Comparison of ENCODE assay signal across 1 cellular context in the genomic region with DNA sequence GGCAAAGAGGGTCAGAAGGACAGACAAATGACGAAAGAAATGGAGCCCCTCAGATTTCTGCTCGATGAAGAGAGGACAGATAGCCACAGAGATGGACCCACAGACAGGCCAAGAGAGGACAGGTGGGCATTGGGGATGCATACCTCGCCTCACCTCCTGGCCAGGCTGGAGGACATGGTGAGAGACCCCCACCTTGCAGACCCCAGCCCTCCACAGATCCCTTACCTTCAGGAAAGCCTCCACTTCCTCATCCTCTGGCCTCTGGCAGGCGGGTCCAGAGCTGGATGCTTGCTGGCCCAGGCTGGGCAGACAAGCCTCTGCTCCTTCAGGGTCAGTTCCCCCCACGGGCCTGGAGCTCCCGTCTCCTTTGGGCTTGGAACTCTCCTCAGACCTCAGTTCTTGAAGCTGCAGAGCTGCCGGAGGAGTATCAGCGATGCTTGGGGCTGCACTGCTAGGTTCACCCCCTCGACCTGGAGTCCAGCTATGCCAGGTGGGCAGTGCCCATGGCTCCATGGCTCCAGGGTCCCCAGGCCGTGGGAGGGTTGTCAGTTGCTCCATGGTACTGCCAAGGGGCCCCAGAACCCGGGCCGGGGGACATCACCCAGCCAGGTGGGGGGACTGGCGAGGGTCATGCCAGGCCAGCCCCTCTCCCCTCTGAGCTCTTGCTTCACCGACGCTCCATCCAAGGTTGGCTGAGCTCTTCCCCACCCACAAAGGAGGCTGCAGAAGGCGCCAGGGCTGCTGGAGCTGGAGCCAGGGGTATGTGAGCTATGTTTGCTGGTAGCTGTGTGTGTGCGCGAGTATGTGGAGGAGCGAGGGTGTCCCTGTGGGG.
TF ChIP-seq lines count a peak whose summit lies in the region.

No MANE protein-coding gene starts in this region.

TF ChIP-seq in K562, 482 proteins besides CTCF, POLR2A, EP300 and RAD21 (continued from another document):
- TF ChIP-seq, protein P1, sequence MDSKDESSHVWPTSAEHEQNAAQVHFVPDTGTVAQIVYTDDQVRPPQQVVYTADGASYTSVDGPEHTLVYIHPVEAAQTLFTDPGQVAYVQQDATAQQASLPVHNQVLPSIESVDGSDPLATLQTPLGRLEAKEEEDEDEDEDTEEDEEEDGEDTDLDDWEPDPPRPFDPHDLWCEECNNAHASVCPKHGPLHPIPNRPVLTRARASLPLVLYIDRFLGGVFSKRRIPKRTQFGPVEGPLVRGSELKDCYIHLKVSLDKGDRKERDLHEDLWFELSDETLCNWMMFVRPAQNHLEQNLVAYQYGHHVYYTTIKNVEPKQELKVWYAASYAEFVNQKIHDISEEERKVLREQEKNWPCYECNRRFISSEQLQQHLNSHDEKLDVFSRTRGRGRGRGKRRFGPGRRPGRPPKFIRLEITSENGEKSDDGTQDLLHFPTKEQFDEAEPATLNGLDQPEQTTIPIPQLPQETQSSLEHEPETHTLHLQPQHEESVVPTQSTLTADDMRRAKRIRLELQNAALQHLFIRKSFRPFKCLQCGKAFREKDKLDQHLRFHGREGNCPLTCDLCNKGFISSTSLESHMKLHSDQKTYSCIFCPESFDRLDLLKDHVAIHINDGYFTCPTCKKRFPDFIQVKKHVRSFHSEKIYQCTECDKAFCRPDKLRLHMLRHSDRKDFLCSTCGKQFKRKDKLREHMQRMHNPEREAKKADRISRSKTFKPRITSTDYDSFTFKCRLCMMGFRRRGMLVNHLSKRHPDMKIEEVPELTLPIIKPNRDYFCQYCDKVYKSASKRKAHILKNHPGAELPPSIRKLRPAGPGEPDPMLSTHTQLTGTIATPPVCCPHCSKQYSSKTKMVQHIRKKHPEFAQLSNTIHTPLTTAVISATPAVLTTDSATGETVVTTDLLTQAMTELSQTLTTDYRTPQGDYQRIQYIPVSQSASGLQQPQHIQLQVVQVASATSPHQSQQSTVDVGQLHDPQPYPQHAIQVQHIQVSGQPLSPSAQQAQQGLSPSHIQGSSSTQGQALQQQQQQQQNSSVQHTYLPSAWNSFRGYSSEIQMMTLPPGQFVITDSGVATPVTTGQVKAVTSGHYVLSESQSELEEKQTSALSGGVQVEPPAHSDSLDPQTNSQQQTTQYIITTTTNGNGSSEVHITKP (IDR thresholded peaks at IDR 0.05; ENCODE audit: partially characterized antibody) = no peak
- TF ChIP-seq ZBTB17 (CRISPR knock-in tag; IDR thresholded peaks at IDR 0.05) (no peak), MTA3 (IDR thresholded peaks at IDR 0.05; ENCODE audit: borderline replicate concordance) (no peak), PPARD (CRISPR knock-in tag; IDR thresholded peaks at IDR 0.05) (no peak), MYC (IDR thresholded peaks at IDR 0.05; ENCODE audit: low read depth, low read length) (no peak), MYC (CRISPR knock-in tag; IDR thresholded peaks at IDR 0.05; ENCODE audit: borderline replicate concordance, low read depth) (no peak), ZNF707 (CRISPR knock-in tag; conservative IDR thresholded peaks at IDR 0.05) (no peak), PTRF (tag; IDR thresholded peaks at IDR 0.05) (no peak), NFYB (IDR thresholded peaks at IDR 0.05; ENCODE audit: extremely low read depth, insufficient read length) (no peak), RFX1 (IDR thresholded peaks at IDR 0.05) (no peak), MYBL2 (IDR thresholded peaks at IDR 0.05; ENCODE audit: low read depth) (no peak), MYBL2 (CRISPR knock-in tag; IDR thresholded peaks at IDR 0.05; ENCODE audit: borderline replicate concordance) (no peak), CBX2 (IDR thresholded peaks at IDR 0.05; ENCODE audit: insufficient read depth, low read length, poor library complexity, severe bottlenecking) (no peak), FOXA1 (IDR thresholded peaks at IDR 0.05; ENCODE audit: borderline replicate concordance) (no peak), BMI1 (IDR thresholded peaks at IDR 0.05; ENCODE audit: low read length) (no peak), ZNF140 (CRISPR knock-in tag; IDR thresholded peaks at IDR 0.05) (no peak), ZKSCAN8 (CRISPR knock-in tag; IDR thresholded peaks at IDR 0.05) (no peak), SLC30A9 (CRISPR knock-in tag; IDR thresholded peaks at IDR 0.05) (no peak), CBX3 (IDR thresholded peaks at IDR 0.05; ENCODE audit: borderline replicate concordance in 1 of 2, low read length in 2 of 2) (0 out of 3 replicates have a peak, but pooled peaks of 1 of the 2 experiments have one; percentile 1), NR2C1 (IDR thresholded peaks at IDR 0.05) (no peak), NR2C1 (tag; IDR thresholded peaks at IDR 0.05) (no peak), TEAD1 (CRISPR knock-in tag; IDR thresholded peaks at IDR 0.05) (0 out of 4 replicates have a peak, but pooled peaks of 1 of the 2 experiments have one; percentile 52), HMG20B (CRISPR knock-in tag; IDR thresholded peaks at IDR 0.05) (no peak), SP1 (CRISPR knock-in tag; IDR thresholded peaks at IDR 0.05) (peak; percentile 87), TEAD4 (IDR thresholded peaks at IDR 0.05; ENCODE audit: low read length) (no peak), TEAD4 (CRISPR knock-in tag; IDR thresholded peaks at IDR 0.05; ENCODE audit: borderline replicate concordance) (no peak), EZH2 (IDR thresholded peaks at IDR 0.05; ENCODE audit: borderline replicate concordance, low read depth, low read length) (no peak), LARP7 (IDR thresholded peaks at IDR 0.05) (no peak), HDAC1 (IDR thresholded peaks at IDR 0.05) (no peak), ZNF263 (CRISPR knock-in tag; IDR thresholded peaks at IDR 0.05; ENCODE audit: borderline replicate concordance) (no peak), CEBPB (tag; IDR thresholded peaks at IDR 0.05) (no peak)
- TF ChIP-seq, protein P2, sequence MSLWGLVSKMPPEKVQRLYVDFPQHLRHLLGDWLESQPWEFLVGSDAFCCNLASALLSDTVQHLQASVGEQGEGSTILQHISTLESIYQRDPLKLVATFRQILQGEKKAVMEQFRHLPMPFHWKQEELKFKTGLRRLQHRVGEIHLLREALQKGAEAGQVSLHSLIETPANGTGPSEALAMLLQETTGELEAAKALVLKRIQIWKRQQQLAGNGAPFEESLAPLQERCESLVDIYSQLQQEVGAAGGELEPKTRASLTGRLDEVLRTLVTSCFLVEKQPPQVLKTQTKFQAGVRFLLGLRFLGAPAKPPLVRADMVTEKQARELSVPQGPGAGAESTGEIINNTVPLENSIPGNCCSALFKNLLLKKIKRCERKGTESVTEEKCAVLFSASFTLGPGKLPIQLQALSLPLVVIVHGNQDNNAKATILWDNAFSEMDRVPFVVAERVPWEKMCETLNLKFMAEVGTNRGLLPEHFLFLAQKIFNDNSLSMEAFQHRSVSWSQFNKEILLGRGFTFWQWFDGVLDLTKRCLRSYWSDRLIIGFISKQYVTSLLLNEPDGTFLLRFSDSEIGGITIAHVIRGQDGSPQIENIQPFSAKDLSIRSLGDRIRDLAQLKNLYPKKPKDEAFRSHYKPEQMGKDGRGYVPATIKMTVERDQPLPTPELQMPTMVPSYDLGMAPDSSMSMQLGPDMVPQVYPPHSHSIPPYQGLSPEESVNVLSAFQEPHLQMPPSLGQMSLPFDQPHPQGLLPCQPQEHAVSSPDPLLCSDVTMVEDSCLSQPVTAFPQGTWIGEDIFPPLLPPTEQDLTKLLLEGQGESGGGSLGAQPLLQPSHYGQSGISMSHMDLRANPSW (CRISPR knock-in tag; IDR thresholded peaks at IDR 0.05) = no peak; the same call in 1 of the 2 replicates
- TF ChIP-seq, protein P3, sequence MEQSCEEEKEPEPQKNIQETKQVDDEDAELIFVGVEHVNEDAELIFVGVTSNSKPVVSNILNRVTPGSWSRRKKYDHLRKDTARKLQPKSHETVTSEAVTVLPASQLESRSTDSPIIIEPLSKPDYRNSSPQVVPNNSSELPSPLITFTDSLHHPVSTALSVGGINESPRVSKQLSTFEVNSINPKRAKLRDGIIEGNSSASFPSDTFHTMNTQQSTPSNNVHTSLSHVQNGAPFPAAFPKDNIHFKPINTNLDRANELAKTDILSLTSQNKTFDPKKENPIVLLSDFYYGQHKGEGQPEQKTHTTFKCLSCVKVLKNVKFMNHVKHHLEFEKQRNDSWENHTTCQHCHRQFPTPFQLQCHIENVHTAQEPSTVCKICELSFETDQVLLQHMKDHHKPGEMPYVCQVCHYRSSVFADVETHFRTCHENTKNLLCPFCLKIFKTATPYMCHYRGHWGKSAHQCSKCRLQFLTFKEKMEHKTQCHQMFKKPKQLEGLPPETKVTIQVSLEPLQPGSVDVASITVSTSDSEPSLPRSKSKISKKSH (CRISPR knock-in tag; IDR thresholded peaks at IDR 0.05) = no peak
- TF ChIP-seq, protein P4, sequence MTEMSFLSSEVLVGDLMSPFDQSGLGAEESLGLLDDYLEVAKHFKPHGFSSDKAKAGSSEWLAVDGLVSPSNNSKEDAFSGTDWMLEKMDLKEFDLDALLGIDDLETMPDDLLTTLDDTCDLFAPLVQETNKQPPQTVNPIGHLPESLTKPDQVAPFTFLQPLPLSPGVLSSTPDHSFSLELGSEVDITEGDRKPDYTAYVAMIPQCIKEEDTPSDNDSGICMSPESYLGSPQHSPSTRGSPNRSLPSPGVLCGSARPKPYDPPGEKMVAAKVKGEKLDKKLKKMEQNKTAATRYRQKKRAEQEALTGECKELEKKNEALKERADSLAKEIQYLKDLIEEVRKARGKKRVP (CRISPR knock-in tag; IDR thresholded peaks at IDR 0.05) = 0 out of 2 replicates have a peak, but pooled peaks have one; percentile 15
- TF ChIP-seq, protein P5, sequence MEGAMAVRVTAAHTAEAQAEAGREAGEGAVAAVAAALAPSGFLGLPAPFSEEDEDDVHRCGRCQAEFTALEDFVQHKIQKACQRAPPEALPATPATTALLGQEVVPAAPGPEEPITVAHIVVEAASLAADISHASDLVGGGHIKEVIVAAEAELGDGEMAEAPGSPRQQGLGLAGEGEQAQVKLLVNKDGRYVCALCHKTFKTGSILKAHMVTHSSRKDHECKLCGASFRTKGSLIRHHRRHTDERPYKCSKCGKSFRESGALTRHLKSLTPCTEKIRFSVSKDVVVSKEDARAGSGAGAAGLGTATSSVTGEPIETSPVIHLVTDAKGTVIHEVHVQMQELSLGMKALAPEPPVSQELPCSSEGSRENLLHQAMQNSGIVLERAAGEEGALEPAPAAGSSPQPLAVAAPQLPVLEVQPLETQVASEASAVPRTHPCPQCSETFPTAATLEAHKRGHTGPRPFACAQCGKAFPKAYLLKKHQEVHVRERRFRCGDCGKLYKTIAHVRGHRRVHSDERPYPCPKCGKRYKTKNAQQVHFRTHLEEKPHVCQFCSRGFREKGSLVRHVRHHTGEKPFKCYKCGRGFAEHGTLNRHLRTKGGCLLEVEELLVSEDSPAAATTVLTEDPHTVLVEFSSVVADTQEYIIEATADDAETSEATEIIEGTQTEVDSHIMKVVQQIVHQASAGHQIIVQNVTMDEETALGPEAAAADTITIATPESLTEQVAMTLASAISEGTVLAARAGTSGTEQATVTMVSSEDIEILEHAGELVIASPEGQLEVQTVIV (CRISPR knock-in tag; IDR thresholded peaks at IDR 0.05; ENCODE audit: borderline replicate concordance) = peak; percentile 56; the same call in 1 of the 2 replicates
- TF ChIP-seq, protein P6, sequence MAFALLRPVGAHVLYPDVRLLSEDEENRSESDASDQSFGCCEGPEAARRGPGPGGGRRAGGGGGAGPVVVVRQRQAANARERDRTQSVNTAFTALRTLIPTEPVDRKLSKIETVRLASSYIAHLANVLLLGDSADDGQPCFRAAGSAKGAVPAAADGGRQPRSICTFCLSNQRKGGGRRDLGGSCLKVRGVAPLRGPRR (CRISPR knock-in tag; IDR thresholded peaks at IDR 0.05) = no peak
- TF ChIP-seq, protein P7, sequence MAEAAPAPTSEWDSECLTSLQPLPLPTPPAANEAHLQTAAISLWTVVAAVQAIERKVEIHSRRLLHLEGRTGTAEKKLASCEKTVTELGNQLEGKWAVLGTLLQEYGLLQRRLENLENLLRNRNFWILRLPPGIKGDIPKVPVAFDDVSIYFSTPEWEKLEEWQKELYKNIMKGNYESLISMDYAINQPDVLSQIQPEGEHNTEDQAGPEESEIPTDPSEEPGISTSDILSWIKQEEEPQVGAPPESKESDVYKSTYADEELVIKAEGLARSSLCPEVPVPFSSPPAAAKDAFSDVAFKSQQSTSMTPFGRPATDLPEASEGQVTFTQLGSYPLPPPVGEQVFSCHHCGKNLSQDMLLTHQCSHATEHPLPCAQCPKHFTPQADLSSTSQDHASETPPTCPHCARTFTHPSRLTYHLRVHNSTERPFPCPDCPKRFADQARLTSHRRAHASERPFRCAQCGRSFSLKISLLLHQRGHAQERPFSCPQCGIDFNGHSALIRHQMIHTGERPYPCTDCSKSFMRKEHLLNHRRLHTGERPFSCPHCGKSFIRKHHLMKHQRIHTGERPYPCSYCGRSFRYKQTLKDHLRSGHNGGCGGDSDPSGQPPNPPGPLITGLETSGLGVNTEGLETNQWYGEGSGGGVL (CRISPR knock-in tag; IDR thresholded peaks at IDR 0.05) = no peak
- TF ChIP-seq, protein P8, sequence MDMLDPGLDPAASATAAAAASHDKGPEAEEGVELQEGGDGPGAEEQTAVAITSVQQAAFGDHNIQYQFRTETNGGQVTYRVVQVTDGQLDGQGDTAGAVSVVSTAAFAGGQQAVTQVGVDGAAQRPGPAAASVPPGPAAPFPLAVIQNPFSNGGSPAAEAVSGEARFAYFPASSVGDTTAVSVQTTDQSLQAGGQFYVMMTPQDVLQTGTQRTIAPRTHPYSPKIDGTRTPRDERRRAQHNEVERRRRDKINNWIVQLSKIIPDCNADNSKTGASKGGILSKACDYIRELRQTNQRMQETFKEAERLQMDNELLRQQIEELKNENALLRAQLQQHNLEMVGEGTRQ (CRISPR knock-in tag; IDR thresholded peaks at IDR 0.05) = no peak
TF ChIP-seq in K562: peak in this region for 49.
